ENCODE assay signal across 27 cellular contexts in genomic region chr9:36878161-36878560, GRCh38.
"Had no signal": no experiment of that assay in that cellular context is flagged by ENCODE, and none has a peak within 500 bp of the region (broad histone marks: within the 10 kb centered on the region; RNA-seq: fewer than 3 reads in every experiment).

No MANE protein-coding gene starts in this region.

- H3K27ac Mint-ChIP-seq: activated CD4-positive, alpha-beta memory T cell treated with anti-CD3 and anti-CD28 coated beads, Interleukin-2, amount 10 ng/mL, durations not matched to agents 7 days and 5 days; activated CD4-positive, alpha-beta T cell treated with anti-CD3 and anti-CD28 coated beads, Interleukin-2, amount 10 ng/mL, durations not matched to agents 7 days and 5 days; activated naive CD8-positive, alpha-beta T cell treated with anti-CD3 and anti-CD28 coated beads for 36 hours; activated T-cell treated with anti-CD3 and anti-CD28 coated beads, Interleukin-2, amount 50 U/mL, for 72 hours; stimulated activated effector memory CD8-positive, alpha-beta T cell treated with anti-CD3 and anti-CD28 coated beads, Interleukin-12 subunit alpha, Interleukin-12 subunit beta, amount 100 ng/mL, for 72 hours had no signal

- H3K4me1 ChIP-seq: stomach, thyroid gland, upper lobe of left lung had no signal

- H3K9me3 ChIP-seq: stomach, thyroid gland, upper lobe of left lung had no signal

- H3K9me3 Mint-ChIP-seq: activated CD4-positive, alpha-beta memory T cell treated with anti-CD3 and anti-CD28 coated beads, Interleukin-2, amount 10 ng/mL, durations not matched to agents 7 days and 5 days; activated CD4-positive, alpha-beta T cell treated with anti-CD3 and anti-CD28 coated beads, Interleukin-2, amount 10 ng/mL, durations not matched to agents 7 days and 5 days; activated naive CD8-positive, alpha-beta T cell treated with anti-CD3 and anti-CD28 coated beads for 36 hours; activated T-cell treated with anti-CD3 and anti-CD28 coated beads, Interleukin-2, amount 50 U/mL, for 72 hours; effector memory CD8-positive, alpha-beta T cell; naive thymus-derived CD8-positive, alpha-beta T cell; stimulated activated effector memory CD8-positive, alpha-beta T cell treated with anti-CD3 and anti-CD28 coated beads, Interleukin-12 subunit alpha, Interleukin-12 subunit beta, amount 100 ng/mL, for 72 hours had no signal

- ATAC-seq: activated T-cell treated with anti-CD3 and anti-CD28 coated beads, Interleukin-2, amount 50 U/mL, for 72 hours; effector memory CD8-positive, alpha-beta T cell; esophagus mucosa; left colon; naive thymus-derived CD8-positive, alpha-beta T cell; right cardiac atrium; stimulated activated effector memory CD8-positive, alpha-beta T cell treated with anti-CD3 and anti-CD28 coated beads, Interleukin-12 subunit alpha, Interleukin-12 subunit beta, amount 100 ng/mL, for 72 hours had no signal

- H3K4me1 Mint-ChIP-seq: activated CD4-positive, alpha-beta memory T cell treated with anti-CD3 and anti-CD28 coated beads, Interleukin-2, amount 10 ng/mL, durations not matched to agents 7 days and 5 days; activated CD4-positive, alpha-beta T cell treated with anti-CD3 and anti-CD28 coated beads, Interleukin-2, amount 10 ng/mL, durations not matched to agents 7 days and 5 days; activated naive CD8-positive, alpha-beta T cell treated with anti-CD3 and anti-CD28 coated beads for 36 hours had no signal

- H3K27me3 ChIP-seq: thyroid gland, upper lobe of left lung had no signal

- FAIRE-seq: astrocyte, endothelial cell of umbilical vein, kidney had no signal

- H3K36me3 ChIP-seq: brain microvascular endothelial cell, stomach, thyroid gland, upper lobe of left lung had no signal

- H3K36me3 Mint-ChIP-seq: activated naive CD8-positive, alpha-beta T cell treated with anti-CD3 and anti-CD28 coated beads for 36 hours; naive thymus-derived CD8-positive, alpha-beta T cell had no signal

- H3K27ac ChIP-seq: brain microvascular endothelial cell, stomach, thyroid gland, upper lobe of left lung had no signal

- DNase-seq: activated CD4-positive, alpha-beta memory T cell treated with anti-CD3 and anti-CD28 coated beads, Interleukin-2, amount 10 ng/mL, durations not matched to agents 7 days and 5 days; activated CD4-positive, alpha-beta T cell treated with anti-CD3 and anti-CD28 coated beads for 1 hour; activated CD4-positive, alpha-beta T cell treated with anti-CD3 and anti-CD28 coated beads, Interleukin-2, amount 10 ng/mL, durations not matched to agents 7 days and 5 days; activated naive CD4-positive, alpha-beta T cell; activated naive CD8-positive, alpha-beta T cell treated with anti-CD3 and anti-CD28 coated beads for 36 hours; activated T-cell treated with anti-CD3 and anti-CD28 coated beads for 4 hours; activated T-cell treated with anti-CD3 and anti-CD28 coated beads, Interleukin-2, amount 50 U/mL, for 72 hours; brain microvascular endothelial cell; cortex of kidney; effector memory CD8-positive, alpha-beta T cell; foreskin fibroblast; head of caudate nucleus; hippocampal formation; kidney; left colon; midbrain; right cardiac atrium; stimulated activated CD4-positive, alpha-beta T cell treated with anti-CD3 and anti-CD28 coated beads, Interleukin-4, amount 100 ng/mL, for 1 hour; stomach; T-helper 2 cell; thyroid gland; upper lobe of left lung had no signal

- H3K4me3 ChIP-seq: stomach, thyroid gland, upper lobe of left lung had no signal

- H3K4me3 Mint-ChIP-seq: activated CD4-positive, alpha-beta memory T cell treated with anti-CD3 and anti-CD28 coated beads, Interleukin-2, amount 10 ng/mL, durations not matched to agents 7 days and 5 days; activated CD4-positive, alpha-beta T cell treated with anti-CD3 and anti-CD28 coated beads, Interleukin-2, amount 10 ng/mL, durations not matched to agents 7 days and 5 days; activated naive CD8-positive, alpha-beta T cell treated with anti-CD3 and anti-CD28 coated beads for 36 hours; effector memory CD8-positive, alpha-beta T cell; naive thymus-derived CD8-positive, alpha-beta T cell; stimulated activated effector memory CD8-positive, alpha-beta T cell treated with anti-CD3 and anti-CD28 coated beads, Interleukin-12 subunit alpha, Interleukin-12 subunit beta, amount 100 ng/mL, for 72 hours had no signal
